In genomic region chr5:180070726-180071417, GRCh38 we compare ENCODE assay signal across 8 cellular contexts. TPM values are rescaled to one million over a fixed set of nuclear protein-coding genes. Genes with fewer than 3 reads are reported as not detected.
A peak's percentile ranks its signal among the peaks of the same experiment; 100 is the strongest.
DNase-seq lines count a peak whose midpoint lies in the region; ATAC-seq and TF ChIP-seq lines count a peak whose summit lies in the region.

No MANE protein-coding gene starts in this region.

- peaks cover 37% of the 10 kb centered on the region for H3K4me1 Mint-ChIP-seq in osteocyte (ENCODE audit: unreplicated experiment)

- H3K4me1 ChIP-seq in adrenal gland (replicated peaks in 1 of 2), result peaks cover 12 to 20% of the 10 kb centered on the region in 2 donors

- 2 to 3% (median 2%) methylated on average over 16 to 33 of the region's 33 CpGs for WGBS in adrenal gland, 4 donors

- peaks cover 5% of the 10 kb centered on the region for H3K9me3 Mint-ChIP-seq in osteocyte (ENCODE audit: unreplicated experiment)

- H3K27me3 Mint-ChIP-seq in osteocyte (ENCODE audit: unreplicated experiment), result peaks cover 7% of the 10 kb centered on the region

- no peaks in the 10 kb centered on the region for H3K27me3 ChIP-seq in adrenal gland

- H3K4me3 ChIP-seq in adrenal gland, result peak overlapping the region; percentile 66 to 96 (median 78)

- peaks cover 2% of the 10 kb centered on the region for H3K36me3 Mint-ChIP-seq in osteocyte (ENCODE audit: unreplicated experiment)

- intact Hi-C loops in adrenal gland (cut with DNase I) (loop anchor here in 1 of 2 donors (10.0 kb wide), 1 partner anchor 166 kb away; the partner anchor contains the start of gene TBC1D9B), cardiac septum (cut with DNase I) (loop anchor here (5.0 kb wide), 1 partner anchor 164 kb away; the partner anchor contains the start of gene TBC1D9B)

- no peaks in the 10 kb centered on the region for H3K9me3 ChIP-seq in adrenal gland (replicated peaks in 1 of 3)

- ATAC-seq in GM21526 (IDR thresholded peaks at IDR 0.05; ENCODE audit: low FRiP score, unreplicated experiment), result peak; percentile 11

- peak overlapping the region in 4 of 5 donors; percentile 90 to 99 (median 96) for H3K27ac ChIP-seq in adrenal gland

- peak overlapping the region; percentile 90 for H3K4me3 Mint-ChIP-seq in osteocyte (ENCODE audit: unreplicated experiment)

- no peak for TF ChIP-seq POLR2A in adrenal gland (IDR thresholded peaks at IDR 0.05)

- H3K36me3 ChIP-seq in adrenal gland (replicated peaks in 1 of 2), result no peaks in the 10 kb centered on the region

- no peak for TF ChIP-seq CTCF in adrenal gland (IDR thresholded peaks at IDR 0.05)
- TF ChIP-seq CTCF in osteocyte (IDR thresholded peaks at IDR 0.05), result no peak

- DNase-seq in AG08396 (ENCODE audit: low spot score), result peak; percentile 67
- peak; percentile 29 for DNase-seq in NCI-H526 treated with DMSO at 0.1 percent for 48 hours (lab: John Stamatoyannopoulos, UW)
- DNase-seq in adrenal gland, result peak; percentile 46 to 71 (median 56)
- DNase-seq in cardiac septum (ENCODE audit: low spot score), result peak; percentile 80
- DNase-seq in osteocyte (ENCODE audit: extremely low spot score, unreplicated experiment), result no peak
- no peak for DNase-seq in NCI-H146 treated with DMSO at 0.1 percent for 48 hours (lab: John Stamatoyannopoulos, UW; ENCODE audit: unreplicated experiment)
- no peak for DNase-seq in NCI-H2196 (lab: John Stamatoyannopoulos, UW; ENCODE audit: unreplicated experiment)

- H3K27ac Mint-ChIP-seq in osteocyte (ENCODE audit: unreplicated experiment), result peak overlapping the region; percentile 93

RNA-seq across cellular contexts. Expression of gene RNF130, which starts 0.7 kb away (rescaled TPM):
- total RNA-seq in adrenal gland, result 100 to 1,000 TPM in 3 of 8 donors, 10 to 100 TPM in 5; 53.5 to 138 (median 80.6) TPM
- polyA plus RNA-seq in adrenal gland, result 10 to 100 TPM; 36.8 to 58.8 (median 51.2) TPM
- 33.7 TPM for total RNA-seq in cardiac septum
- total RNA-seq in osteocyte, result 70.8 and 78.4 TPM in 2 replicates

Comparison
In these comparisons a context has a peak if more than half of its experiments do, and no peak if none do; other contexts are left out.
1. DNase-seq: peak in AG08396 (single experiment), NCI-H526 treated with DMSO at 0.1 percent for 48 hours (single experiment), adrenal gland (7 of 7) and cardiac septum (single experiment); none in osteocyte (single experiment), NCI-H146 treated with DMSO at 0.1 percent for 48 hours (single experiment) and NCI-H2196 (single experiment).